In the genomic region with DNA sequence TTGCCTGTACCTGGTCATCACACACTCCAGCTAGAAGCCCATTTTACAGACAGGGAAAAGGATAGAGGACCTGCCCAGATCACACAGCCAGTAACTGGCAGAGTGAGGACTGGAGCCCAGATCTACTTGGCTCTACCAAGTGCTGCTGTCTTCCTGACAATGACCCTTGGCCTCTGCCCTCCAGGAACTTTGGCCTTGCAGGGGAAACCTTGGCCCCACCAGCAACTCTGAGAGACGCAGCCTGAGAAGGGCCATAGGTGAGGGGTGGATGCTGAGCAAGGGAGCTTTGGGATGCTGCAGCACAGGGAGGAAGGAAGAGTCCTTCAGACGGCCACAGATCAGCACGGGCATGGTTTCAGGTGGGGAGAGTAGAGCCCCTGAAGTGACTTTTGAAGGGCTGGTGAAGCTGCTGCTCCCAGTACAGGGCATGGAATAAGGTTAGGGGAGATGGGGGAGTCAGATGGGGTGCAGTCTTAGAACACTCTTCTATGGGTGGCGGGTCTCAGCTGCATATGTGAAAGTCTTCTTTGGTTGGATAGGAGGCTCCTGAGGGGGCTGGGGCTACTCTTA, we compare ENCODE assay signal across 1 cellular context.
TF ChIP-seq lines count a peak whose summit lies in the region.

No MANE protein-coding gene starts in this region.

TF ChIP-seq in SK-N-SH treated with all-trans-retinoic acid at 6 μM for 48 hours, 23 proteins besides CTCF, POLR2A, EP300 and RAD21 (continued from another document):
- TF ChIP-seq ESRRG (CRISPR knock-in tag; IDR thresholded peaks at IDR 0.05) = no peak
- TF ChIP-seq ZC3H10 (CRISPR knock-in tag; IDR thresholded peaks at IDR 0.05) = no peak
- no peak for TF ChIP-seq TOX (CRISPR knock-in tag; IDR thresholded peaks at IDR 0.05; ENCODE audit: borderline replicate concordance)
- TF ChIP-seq ZNF8 (CRISPR knock-in tag; IDR thresholded peaks at IDR 0.05) = no peak
- TF ChIP-seq ZNF565 (CRISPR knock-in tag; conservative IDR thresholded peaks at IDR 0.05; ENCODE audit: low read depth) = no peak
- no peak for TF ChIP-seq SNAI2 (CRISPR knock-in tag; IDR thresholded peaks at IDR 0.05)
- no peak for TF ChIP-seq ZNF70 (CRISPR knock-in tag; IDR thresholded peaks at IDR 0.05)
